Comparison of ENCODE assay signal across 1 cellular context in genomic region chr1:201557572-201557958, GRCh38.
TF ChIP-seq lines count a peak whose summit lies in the region.

No MANE protein-coding gene starts in this region.

TF ChIP-seq in K562, 482 proteins besides CTCF, POLR2A, EP300 and RAD21:
- TF ChIP-seq KLF10 (CRISPR knock-in tag; IDR thresholded peaks at IDR 0.05) (no peak), NFIC (IDR thresholded peaks at IDR 0.05) (0 out of 2 replicates have a peak, but pooled peaks have one; percentile 25)
